Comparison of ENCODE assay signal across 8 cellular contexts in genomic region chr9:21560281-21560745, GRCh38.
DNase-seq lines count a peak whose midpoint lies in the region; ATAC-seq and TF ChIP-seq lines count a peak whose summit lies in the region.

No MANE protein-coding gene starts in this region.

- H3K27me3 ChIP-seq in HUES6 (ENCODE audit: control insufficient read depth, insufficient read depth, low read length) = peaks cover 28% of the 10 kb centered on the region
- H3K27me3 ChIP-seq in naive thymus-derived CD4-positive, alpha-beta T cell (ENCODE audit: control insufficient read depth in 2 of 2, insufficient read depth in 2 of 2, low read length in 2 of 2) = peaks cover 9 to 31% of the 10 kb centered on the region in 2 donors

- peaks cover 10% of the 10 kb centered on the region for H3K4me1 ChIP-seq in HUES6 (ENCODE audit: control insufficient read depth, insufficient read depth, low read length)
- peaks cover 0 to 24% of the 10 kb centered on the region in 2 donors for H3K4me1 ChIP-seq in naive thymus-derived CD4-positive, alpha-beta T cell (ENCODE audit: control insufficient read depth in 2 of 2, insufficient read depth in 2 of 2, low read length in 2 of 2)

- H3K9me3 Mint-ChIP-seq in naive thymus-derived CD4-positive, alpha-beta T cell = no peaks in the 10 kb centered on the region

- no peak for ATAC-seq in naive thymus-derived CD4-positive, alpha-beta T cell
- ATAC-seq in HG02884 (IDR thresholded peaks at IDR 0.05; ENCODE audit: unreplicated experiment) = no peak
- ATAC-seq in HG03097 (IDR thresholded peaks at IDR 0.05; ENCODE audit: low FRiP score, unreplicated experiment) = no peak

- H3K4me3 ChIP-seq in AG04449 (ENCODE audit: low read depth, low read length) (peak overlapping the region; percentile 76), HUES6 (ENCODE audit: low read depth, low read length) (peak overlapping the region; percentile 91), coronary artery (peak overlapping the region; percentile 74)
- peak overlapping the region; percentile 56 for H3K4me3 ChIP-seq in naive thymus-derived CD4-positive, alpha-beta T cell (ENCODE audit: low read length)

- H3K9me3 ChIP-seq in HUES6 (ENCODE audit: control insufficient read depth, insufficient read depth, low read depth, low read length) = no peaks in the 10 kb centered on the region
- H3K9me3 ChIP-seq in naive thymus-derived CD4-positive, alpha-beta T cell (ENCODE audit: control insufficient read depth in 2 of 3, low read length in 3 of 3) = no peaks in the 10 kb centered on the region

- TF ChIP-seq CTCF in AG04449 (IDR thresholded peaks at IDR 0.05; ENCODE audit: insufficient read depth, low read length, missing control alignments) (no peak), coronary artery (IDR thresholded peaks at IDR 0.05) (no peak)

- H3K36me3 Mint-ChIP-seq in naive thymus-derived CD4-positive, alpha-beta T cell = no peaks in the 10 kb centered on the region

- H3K27ac Mint-ChIP-seq in naive thymus-derived CD4-positive, alpha-beta T cell = peak overlapping the region in 8 of 9 donors; percentile 33 to 93 (median 76)

- H3K4me3 Mint-ChIP-seq in naive thymus-derived CD4-positive, alpha-beta T cell = peak overlapping the region; percentile 70 to 96 (median 88)

- H3K4me1 Mint-ChIP-seq in naive thymus-derived CD4-positive, alpha-beta T cell = peaks cover 19 to 53% (median 34%) of the 10 kb centered on the region in 7 donors

- H3K27ac ChIP-seq in HUES6 (ENCODE audit: low read depth, low read length) = no peak overlapping the region
- H3K27ac ChIP-seq in coronary artery = no peak overlapping the region
- no peak overlapping the region for H3K27ac ChIP-seq in naive thymus-derived CD4-positive, alpha-beta T cell (ENCODE audit: low read depth, low read length)

- peaks cover 4 to 66% (median 34%) of the 10 kb centered on the region in 5 donors for H3K27me3 Mint-ChIP-seq in naive thymus-derived CD4-positive, alpha-beta T cell

- DNase-seq in AG04449 (ENCODE audit: low read depth, low spot score) (no peak), coronary artery (ENCODE audit: low spot score) (no peak), NCI-H1048 (lab: John Stamatoyannopoulos, UW) (no peak), glomerular visceral epithelial cell (ENCODE audit: extremely low spot score) (no peak)
- DNase-seq in naive thymus-derived CD4-positive, alpha-beta T cell = no peak

- POLR2A ChIA-PET in AG04449 (lab: Yijun Ruan, JAX) = interaction anchor here (1.1 kb wide), 1 partner anchor 11 kb away, joined by 3 read pairs; no protein-coding TSS in a partner anchor
- POLR2A ChIA-PET in naive thymus-derived CD4-positive, alpha-beta T cell (lab: Charles Lee) = interaction anchor here (1.1 to 2.1 kb wide), 3 partner anchors 12 to 221 kb away, joined by 3 to 22 read pairs (median 5); no protein-coding TSS in a partner anchor

- CTCF ChIA-PET in AG04449 (lab: Yijun Ruan, JAX) = interaction anchor here (0.6 to 1.3 kb wide), 3 partner anchors 8 to 230 kb away, joined by 3 to 4 read pairs (median 3); no protein-coding TSS in a partner anchor
- CTCF ChIA-PET in naive thymus-derived CD4-positive, alpha-beta T cell (lab: Charles Lee) = interaction anchor here (0.5 to 1.9 kb wide), 4 partner anchors 10 to 234 kb away, joined by 3 to 4 read pairs (median 3); no protein-coding TSS in a partner anchor

- no peak overlapping the region for H3K9ac ChIP-seq in HUES6 (ENCODE audit: low read length)

- intact Hi-C loops in naive thymus-derived CD4-positive, alpha-beta T cell (cut with micrococcal nuclease) = loop anchor here in 1 of 2 donors (5.0 kb wide), 1 partner anchor 233 kb away; no protein-coding TSS in a partner anchor

- H3K36me3 ChIP-seq in HUES6 (ENCODE audit: control insufficient read depth, insufficient read depth, low read length) = no peaks in the 10 kb centered on the region
- peaks cover 0 to 5% (median 0%) of the 10 kb centered on the region in 3 experiments for H3K36me3 ChIP-seq in naive thymus-derived CD4-positive, alpha-beta T cell (ENCODE audit: control insufficient read depth in 2 of 3, insufficient read depth in 3 of 3, low read length in 3 of 3)
